ENCODE assay signal across 1 cellular context in genomic region chr7:1659696-1660095, GRCh38.
TF ChIP-seq lines count a peak whose summit lies in the region.

No MANE protein-coding gene starts in this region.

TF ChIP-seq in IMR-90, 13 proteins besides CTCF, POLR2A, EP300 and RAD21:
- no peak for TF ChIP-seq CEBPB (IDR thresholded peaks at IDR 0.05; ENCODE audit: low read depth, low read length)
- no peak for TF ChIP-seq MAZ (IDR thresholded peaks at IDR 0.05; ENCODE audit: borderline replicate concordance, low read depth, low read length)
- no peak for TF ChIP-seq SMC3 (IDR thresholded peaks at IDR 0.05; ENCODE audit: low read depth, low read length)
- TF ChIP-seq FOS (IDR thresholded peaks at IDR 0.05; ENCODE audit: low read depth, low read length) = no peak
- no peak for TF ChIP-seq MAFK (IDR thresholded peaks at IDR 0.05; ENCODE audit: low read depth, low read length)
- TF ChIP-seq USF2 (IDR thresholded peaks at IDR 0.05; ENCODE audit: low read depth, low read length) = no peak
